Comparison of ENCODE assay signal across 22 cellular contexts in the genomic region with DNA sequence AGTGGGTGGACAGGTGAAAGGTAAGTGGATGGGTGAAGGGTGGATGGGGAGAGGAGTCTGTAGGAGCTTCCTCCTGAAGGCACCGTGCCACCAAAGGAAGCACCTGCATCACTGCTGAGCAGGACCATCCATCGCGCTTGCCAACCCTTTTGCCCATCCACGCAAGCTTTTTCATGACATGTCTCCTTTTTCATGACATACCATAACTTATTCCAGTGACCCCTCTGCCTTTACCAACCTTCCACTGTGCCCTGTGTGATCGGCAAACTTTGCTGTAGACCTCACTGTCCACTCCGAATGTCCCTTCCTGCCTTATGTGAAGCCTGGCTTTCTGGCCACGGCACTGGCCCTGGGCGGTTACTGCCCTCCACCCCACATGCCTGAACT. TPM values are rescaled to one million over a fixed set of nuclear protein-coding genes. Genes with fewer than 3 reads are reported as not detected.
A peak's percentile ranks its signal among the peaks of the same experiment; 100 is the strongest.
DNase-seq lines count a peak whose midpoint lies in the region; ATAC-seq and TF ChIP-seq lines count a peak whose summit lies in the region.
"Had no signal": no experiment of that assay in that cellular context is flagged by ENCODE, and none has a peak within 500 bp of the region (broad histone marks: within the 10 kb centered on the region; RNA-seq: fewer than 3 reads in every experiment).

No MANE protein-coding gene starts in this region.

- no peak for ATAC-seq in activated CD4-positive, CD25-positive, alpha-beta regulatory T cell treated with anti-CD3 and anti-CD28 coated beads, Interleukin-2, amount 50 U/mL, for 24 hours
- no peak for ATAC-seq in natural killer cell treated with Interleukin-12 subunit alpha and Interleukin-12 subunit beta and Interleukin-15 and Interleukin-18, amount 100 ng/mL, for 72 hours
- ATAC-seq in natural killer cell (no peak), lower lobe of right lung (no peak), GM21390 (IDR thresholded peaks at IDR 0.05; ENCODE audit: unreplicated experiment) (no peak), HG02798 (IDR thresholded peaks at IDR 0.05; ENCODE audit: poor library complexity, unreplicated experiment) (no peak)
- ATAC-seq: K562 had no signal

- intact Hi-C loops in natural killer cell (cut with micrococcal nuclease): no loop called here
- intact Hi-C loops in lower lobe of right lung (cut with DNase I): no loop called here

- H3K27me3 Mint-ChIP-seq in natural killer cell treated with Interleukin-12 subunit alpha and Interleukin-12 subunit beta and Interleukin-15 and Interleukin-18, amount 100 ng/mL, for 72 hours: peaks cover 0 to 3% of the 10 kb centered on the region in 2 donors
- peaks cover 0 to 3% of the 10 kb centered on the region in 2 donors for H3K27me3 Mint-ChIP-seq in natural killer cell (ENCODE audit: low read depth in 2 of 2)

- H3K4me1 ChIP-seq in lower lobe of right lung: no peaks in the 10 kb centered on the region

- no peaks in the 10 kb centered on the region for H3K4me1 Mint-ChIP-seq in natural killer cell treated with Interleukin-12 subunit alpha and Interleukin-12 subunit beta and Interleukin-15 and Interleukin-18, amount 100 ng/mL, for 72 hours (ENCODE audit: low read depth in 2 of 2)
- H3K4me1 Mint-ChIP-seq in natural killer cell: peaks cover 0 to 5% of the 10 kb centered on the region in 2 donors

- H3K36me3 Mint-ChIP-seq in natural killer cell treated with Interleukin-12 subunit alpha and Interleukin-12 subunit beta and Interleukin-15 and Interleukin-18, amount 100 ng/mL, for 72 hours: no peaks in the 10 kb centered on the region
- no peaks in the 10 kb centered on the region for H3K36me3 Mint-ChIP-seq in natural killer cell

- H3K27ac ChIP-seq in lower lobe of right lung: no peak overlapping the region
- H3K27ac ChIP-seq: C4-2B had no signal

- DNase-seq in activated CD4-positive, CD25-positive, alpha-beta regulatory T cell treated with anti-CD3 and anti-CD28 coated beads, Interleukin-2, amount 50 U/mL, for 72 hours: peak; percentile 9
- DNase-seq in natural killer cell treated with Interleukin-12 subunit alpha and Interleukin-12 subunit beta and Interleukin-15 and Interleukin-18, amount 100 ng/mL, for 72 hours (ENCODE audit: low spot score): peak; percentile 41
- DNase-seq in natural killer cell (no peak), lower lobe of right lung (peak; percentile 26)
- DNase-seq: 8988T, GOT3, HCEC 1CT, NCI-H1048, NCI-H1417 treated with DMSO at 0.1 percent for 48 hours, NCI-H187, NCI-H446, NCI-H526, OCI-M1, SHP77 had no signal

- no peak for TF ChIP-seq CTCF in natural killer cell (IDR thresholded peaks at IDR 0.05)
- TF ChIP-seq CTCF in lower lobe of right lung (IDR thresholded peaks at IDR 0.05): no peak

- H3K4me3 Mint-ChIP-seq in natural killer cell treated with Interleukin-12 subunit alpha and Interleukin-12 subunit beta and Interleukin-15 and Interleukin-18, amount 100 ng/mL, for 72 hours: no peak overlapping the region
- H3K4me3 Mint-ChIP-seq in natural killer cell: no peak overlapping the region

- no peaks in the 10 kb centered on the region for H3K36me3 ChIP-seq in lower lobe of right lung
- H3K36me3 ChIP-seq: MG63 had no signal

- H3K27me3 ChIP-seq in lower lobe of right lung (ENCODE audit: low read depth): no peaks in the 10 kb centered on the region
- H3K27me3 ChIP-seq: MG63 had no signal

- no peaks in the 10 kb centered on the region for H3K9me3 Mint-ChIP-seq in natural killer cell treated with Interleukin-12 subunit alpha and Interleukin-12 subunit beta and Interleukin-15 and Interleukin-18, amount 100 ng/mL, for 72 hours
- H3K9me3 Mint-ChIP-seq in natural killer cell: peaks cover 0 to 2% of the 10 kb centered on the region in 2 donors

- no peak overlapping the region for H3K27ac Mint-ChIP-seq in natural killer cell treated with Interleukin-12 subunit alpha and Interleukin-12 subunit beta and Interleukin-15 and Interleukin-18, amount 100 ng/mL, for 72 hours
- H3K27ac Mint-ChIP-seq in natural killer cell: no peak overlapping the region

- H3K9me3 ChIP-seq in lower lobe of right lung: no peaks in the 10 kb centered on the region
- H3K9me3 ChIP-seq: MG63 had no signal

- H3K4me3 ChIP-seq in lower lobe of right lung: no peak overlapping the region
- H3K4me3 ChIP-seq: K562, MG63 had no signal

RNA-seq across cellular contexts. Expression of gene FLT4, which starts 13.4 kb away (rescaled TPM):
- total RNA-seq in natural killer cell treated with Interleukin-12 subunit alpha and Interleukin-12 subunit beta and Interleukin-15 and Interleukin-18, amount 100 ng/mL, for 72 hours: under 1 TPM; 0.26 to 0.47 TPM
- total RNA-seq in natural killer cell (under 1 TPM; 0.68 to 0.92 (median 0.78) TPM), lower lobe of right lung (24.8 TPM)

RNA-seq across cellular contexts. Expression of gene SCGB3A1, which starts 44.7 kb away (rescaled TPM):
- not detected for total RNA-seq in natural killer cell treated with Interleukin-12 subunit alpha and Interleukin-12 subunit beta and Interleukin-15 and Interleukin-18, amount 100 ng/mL, for 72 hours
- total RNA-seq in natural killer cell (not detected), lower lobe of right lung (1,318 TPM)
- total RNA-seq: Daoy, LHCN-M2 had no signal

Comparison
In these comparisons a context has a peak if more than half of its experiments do, and no peak if none do; other contexts are left out.
1. RNA of gene FLT4, which starts 13.4 kb away (total RNA-seq): 24.8 TPM in lower lobe of right lung (single experiment); 0.68 to 0.92 TPM in natural killer cell and 0.26 to 0.47 TPM in natural killer cell treated with Interleukin-12 subunit alpha and Interleukin-12 subunit beta and Interleukin-15 and Interleukin-18, amount 100 ng/mL, for 72 hours; every median in the first group is over 10 times any median in the second.
2. RNA of gene SCGB3A1, which starts 44.7 kb away (total RNA-seq): 1,318 TPM in lower lobe of right lung (single experiment); not detected in natural killer cell treated with Interleukin-12 subunit alpha and Interleukin-12 subunit beta and Interleukin-15 and Interleukin-18, amount 100 ng/mL, for 72 hours and not detected in natural killer cell; every median in the first group is over 1,000 times any median in the second.